ENCODE assay signal across 9 cellular contexts in the genomic region with DNA sequence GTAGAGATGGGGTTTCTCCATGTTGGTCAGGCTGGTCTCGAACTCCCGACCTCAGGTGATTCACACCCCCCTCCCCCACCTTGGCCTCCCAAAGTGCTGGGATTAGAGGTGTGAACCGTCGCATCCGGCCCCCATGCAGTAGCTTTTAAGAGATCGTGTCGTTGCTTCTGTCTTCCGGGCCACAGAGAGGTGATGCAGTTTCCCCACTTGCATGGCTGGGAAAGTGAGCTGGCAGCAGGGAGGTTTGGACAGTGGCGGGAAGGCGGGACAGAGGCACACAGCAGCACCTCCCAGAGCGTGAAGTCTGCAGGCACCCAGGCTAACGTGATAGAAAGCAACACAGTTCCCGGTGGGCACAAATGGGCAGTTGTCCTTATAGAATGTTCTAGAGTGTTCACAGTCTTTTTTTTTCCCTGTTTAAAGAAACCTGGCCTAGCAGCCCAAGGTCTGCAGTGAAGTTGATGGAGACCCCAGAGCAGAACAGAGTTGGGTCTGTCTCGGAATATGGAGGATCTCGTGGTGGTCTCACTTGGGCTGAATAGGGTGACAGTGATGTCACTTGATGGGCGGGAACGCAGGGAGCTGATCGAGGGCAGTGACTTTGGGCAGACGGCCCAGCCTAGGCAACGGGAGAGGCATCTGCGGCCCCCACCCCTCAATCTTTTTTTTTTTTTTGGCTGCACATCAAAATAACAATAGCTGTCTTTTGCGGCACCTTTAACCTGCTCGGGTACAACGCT. TPM values are rescaled to one million over a fixed set of nuclear protein-coding genes. Genes with fewer than 3 reads are reported as not detected.
A peak's percentile ranks its signal among the peaks of the same experiment; 100 is the strongest.
DNase-seq lines count a peak whose midpoint lies in the region; ATAC-seq, FAIRE-seq and TF ChIP-seq lines count a peak whose summit lies in the region.
"Had no signal": no experiment of that assay in that cellular context is flagged by ENCODE, and none has a peak within 500 bp of the region (broad histone marks: within the 10 kb centered on the region; RNA-seq: fewer than 3 reads in every experiment).

No MANE protein-coding gene starts in this region.

- no peak overlapping the region for H2AFZ ChIP-seq in PC-3 (ENCODE audit: low read length)

- DNase-seq in PC-3 = peak; percentile 19
- peak; percentile 12 for DNase-seq in adipocyte (ENCODE audit: low read depth)
- DNase-seq in natural killer cell = no peak
- no peak for DNase-seq in COR-L47 (lab: John Stamatoyannopoulos, UW)
- no peak for DNase-seq in kidney tubule cell (ENCODE audit: low spot score)
- DNase-seq in urothelium cell line (ENCODE audit: low spot score) = no peak
- DNase-seq: NCI-H2081 had no signal

- peak overlapping the region; percentile 94 for H3K4me3 ChIP-seq in BLaER1
- peak overlapping the region; percentile 49; the same call in 1 of the 2 replicates for H3K4me3 ChIP-seq in PC-3 (ENCODE audit: low read length)
- no peak overlapping the region for H3K4me3 ChIP-seq in adipocyte (ENCODE audit: low read length)

- H3K9me3 ChIP-seq in BLaER1 (no peaks in the 10 kb centered on the region), PC-3 (ENCODE audit: low read length) (no peaks in the 10 kb centered on the region), adipocyte (ENCODE audit: control insufficient read depth, low read length) (no peaks in the 10 kb centered on the region)

- H3K27me3 Mint-ChIP-seq in natural killer cell (ENCODE audit: low read depth in 2 of 2) = no peaks in the 10 kb centered on the region

- no peaks in the 10 kb centered on the region for H3K27me3 ChIP-seq in BLaER1
- H3K27me3 ChIP-seq in PC-3 (ENCODE audit: low read length) = no peaks in the 10 kb centered on the region
- no peaks in the 10 kb centered on the region for H3K27me3 ChIP-seq in adipocyte (replicated peaks; ENCODE audit: control insufficient read depth, insufficient read depth, low read length)

- peak overlapping the region; percentile 100 for H3K4me3 Mint-ChIP-seq in natural killer cell

- POLR2A ChIA-PET in PC-3 (lab: Charles Lee; ENCODE audit: unreplicated experiment) = no interaction called here

- H3K9me3 Mint-ChIP-seq in natural killer cell = no peaks in the 10 kb centered on the region

- H3K4me2 ChIP-seq in BLaER1 (peak overlapping the region; percentile 97), PC-3 (ENCODE audit: low read length) (peak overlapping the region; percentile 78)

- H3K4me1 ChIP-seq in BLaER1 = peaks cover 72% of the 10 kb centered on the region
- peaks cover 54% of the 10 kb centered on the region for H3K4me1 ChIP-seq in PC-3 (ENCODE audit: insufficient read depth, low read length)
- peaks cover 33% of the 10 kb centered on the region for H3K4me1 ChIP-seq in adipocyte (ENCODE audit: control insufficient read depth, insufficient read depth, low read length)

- no peak for ATAC-seq in PC-3
- no peak for ATAC-seq in natural killer cell
- ATAC-seq in GM18519 (IDR thresholded peaks at IDR 0.05; ENCODE audit: low FRiP score, unreplicated experiment) = no peak

- no peaks in the 10 kb centered on the region for H3K9me2 ChIP-seq in PC-3 (replicated peaks; ENCODE audit: low read length)

- intact Hi-C loops in PC-3 (cut with micrococcal nuclease) (loop anchor here (2.0 kb wide), 1 partner anchor 57 kb away; no protein-coding TSS in a partner anchor), natural killer cell (cut with micrococcal nuclease) (loop anchor here (2.0 kb wide), 1 partner anchor 55 kb away; a partner anchor contains a TSS)

- H3K9ac ChIP-seq in BLaER1 (peak overlapping the region; percentile 99), PC-3 (ENCODE audit: low read length) (no peak overlapping the region), adipocyte (ENCODE audit: low read length) (no peak overlapping the region)

- H3K27ac Mint-ChIP-seq in natural killer cell = peak overlapping the region; percentile 97 to 98

- H4K20me1 ChIP-seq in BLaER1 (peaks cover 87% of the 10 kb centered on the region), PC-3 (ENCODE audit: low read length) (peaks cover 44% of the 10 kb centered on the region)

- peaks cover 59 to 63% of the 10 kb centered on the region in 2 donors for H3K4me1 Mint-ChIP-seq in natural killer cell

- H3K36me3 Mint-ChIP-seq in natural killer cell = no peaks in the 10 kb centered on the region

- no peak for FAIRE-seq in urothelium cell line (lab: Jason Lieb, UNC)

- H3K36me3 ChIP-seq in BLaER1 = peaks cover 89% of the 10 kb centered on the region
- H3K36me3 ChIP-seq in PC-3 (ENCODE audit: low read depth, low read length) = peaks cover 38% of the 10 kb centered on the region; the same call in 1 of the 2 replicates
- H3K36me3 ChIP-seq in adipocyte (ENCODE audit: control insufficient read depth, insufficient read depth, low read length, severe bottlenecking) = no peaks in the 10 kb centered on the region

- peak overlapping the region; percentile 96 for H3K27ac ChIP-seq in BLaER1
- H3K27ac ChIP-seq in PC-3 (ENCODE audit: low read length) = peak overlapping the region; percentile 81

- H3F3A ChIP-seq in PC-3 (ENCODE audit: low read length, unreplicated experiment) = peaks cover 15% of the 10 kb centered on the region

- peaks cover 88% of the 10 kb centered on the region for H3K79me2 ChIP-seq in PC-3 (ENCODE audit: low read length)

- TF ChIP-seq CTCF in PC-3 (conservative IDR thresholded peaks at IDR 0.05; ENCODE audit: low read depth, low read length) = no peak
- no peak for TF ChIP-seq CTCF in natural killer cell (IDR thresholded peaks at IDR 0.05)

- no TSS peak for BruUV-seq in PC-3 (replicated peaks; lab: Mats Ljungman, UMichigan)

- CTCF ChIA-PET in PC-3 (lab: Charles Lee) = interaction anchor here (0.7 kb wide), 1 partner anchor 503 kb away, joined by 3 read pairs; no protein-coding TSS in a partner anchor

RNA-seq across cellular contexts. Expression of a gene that starts 4.9 kb away (rescaled TPM):
- 163 and 207 TPM in 2 replicates for total RNA-seq in PC-3 (2014; rRNA removed)
- 1 to 10 TPM; 2.8 to 4.6 (median 4.1) TPM for total RNA-seq in natural killer cell

RNA-seq across cellular contexts. Expression of a gene that starts 11.5 kb away (rescaled TPM):
- total RNA-seq in PC-3 (2014; rRNA removed) (not detected in 2 replicates), natural killer cell (10 to 100 TPM in 1 of 3 donors, 1 to 10 TPM in 2; 5.9 to 13.0 (median 8.8) TPM)

RNA-seq across cellular contexts. Expression of a gene that starts 46.7 kb away (rescaled TPM):
- 136 and 159 TPM in 2 replicates for total RNA-seq in PC-3 (2014; rRNA removed)
- 10 to 100 TPM; 26.6 to 28.7 (median 28.3) TPM for total RNA-seq in natural killer cell

RNA-seq across cellular contexts. Expression of a gene that starts 54.7 kb away (rescaled TPM):
- total RNA-seq in PC-3 (2014; rRNA removed) (19.8 and 31.6 TPM in 2 replicates), natural killer cell (10 to 100 TPM; 68.0 to 73.5 (median 68.1) TPM)

Comparison
In these comparisons a context has a peak if more than half of its experiments do, and no peak if none do; other contexts are left out.
1. DNase-seq: peak in PC-3 (single experiment) and adipocyte (single experiment); none in natural killer cell (single experiment), COR-L47 (single experiment), kidney tubule cell (single experiment) and urothelium cell line (single experiment).
2. RNA of a gene that starts 4.9 kb away (total RNA-seq): 163 to 207 TPM in PC-3; 2.8 to 4.6 TPM in natural killer cell; every median in the first group is over 10 times any median in the second.